ENCODE assay signal across 15 cellular contexts in genomic region chr5:154476343-154477213, GRCh38. TPM values are rescaled to one million over a fixed set of nuclear protein-coding genes. Genes with fewer than 3 reads are reported as not detected.
A peak's percentile ranks its signal among the peaks of the same experiment; 100 is the strongest.
DNase-seq lines count a peak whose midpoint lies in the region; ATAC-seq and TF ChIP-seq lines count a peak whose summit lies in the region.
"Had no signal": no experiment of that assay in that cellular context is flagged by ENCODE, and none has a peak within 500 bp of the region (broad histone marks: within the 10 kb centered on the region; RNA-seq: fewer than 3 reads in every experiment).

No MANE protein-coding gene starts in this region.

- no peak overlapping the region for H3K9ac ChIP-seq in endodermal cell (ENCODE audit: extremely low read depth, low read length, poor library complexity, severe bottlenecking)

- H3K27me3 ChIP-seq in endodermal cell (ENCODE audit: control insufficient read depth, insufficient read depth, low read length, poor library complexity, severe bottlenecking) = peaks cover 100% of the 10 kb centered on the region
- peaks cover 0 to 100% (median 68%) of the 10 kb centered on the region in 3 donors for H3K27me3 ChIP-seq in psoas muscle (ENCODE audit: insufficient read depth in 3 of 3, low read length in 2 of 3)
- H3K27me3 ChIP-seq in aorta (ENCODE audit: control insufficient read depth in 1 of 2, insufficient read depth in 2 of 2, low read length in 1 of 2) = peaks cover 0 to 2% of the 10 kb centered on the region in 2 donors

- TF ChIP-seq CTCF in endodermal cell (conservative IDR thresholded peaks at IDR 0.05) (no peak), psoas muscle (IDR thresholded peaks at IDR 0.05) (no peak)

- 2 to 5% methylated on average over 16 to 39 of the region's 39 CpGs for WGBS in endodermal cell (ENCODE audit: insufficient coverage in 1 of 2, insufficient read length in 1 of 2), 2 experiments
- 6 to 9% (median 7%) methylated on average over 39 of the region's 39 CpGs for WGBS in psoas muscle, 3 donors
- WGBS in aorta, 2 donors = 11 to 13% methylated on average over 36 to 39 of the region's 39 CpGs

- intact Hi-C loops in psoas muscle (cut with DNase I) = loop anchor here in 1 of 2 donors (10.0 kb wide), 1 partner anchor 468 kb away; the partner anchor contains the start of gene MRPL22
- intact Hi-C loops in aorta (cut with DNase I) = no loop called here

- DNase-seq in activated T-cell treated with anti-CD3 and anti-CD28 coated beads, Interleukin-2, amount 50 U/mL, for 24 hours = peak; percentile 47
- DNase-seq in activated T-cell treated with anti-CD3 and anti-CD28 coated beads, Interleukin-2, amount 50 U/mL, for 1 hour = no peak
- DNase-seq in HEK293T (ENCODE audit: extremely low spot score) (no peak), endodermal cell (peak; percentile 76), psoas muscle (no peak), aorta (no peak), GOT3 (lab: John Stamatoyannopoulos, UW) (no peak), NCI-H2107 (lab: John Stamatoyannopoulos, UW) (no peak)
- DNase-seq: esophagus squamous epithelium; Karpas-422; NCI-H345; SHP77; stimulated activated CD4-positive, alpha-beta T cell treated with anti-CD3 and anti-CD28 coated beads, Interleukin-2, amount 100 ng/mL, for 24 hours had no signal

- H3K4me3 Mint-ChIP-seq in activated T-cell treated with anti-CD3 and anti-CD28 coated beads, Interleukin-2, amount 50 U/mL, for 24 hours = peak overlapping the region; percentile 24
- H3K4me3 Mint-ChIP-seq in endodermal cell = peak overlapping the region; percentile 40

- peaks cover 62% of the 10 kb centered on the region for H3K4me1 Mint-ChIP-seq in activated T-cell treated with anti-CD3 and anti-CD28 coated beads, Interleukin-2, amount 50 U/mL, for 24 hours (ENCODE audit: low read depth)
- H3K4me1 Mint-ChIP-seq in endodermal cell = peaks cover 49% of the 10 kb centered on the region

- peak overlapping the region; percentile 42 for H3K27ac Mint-ChIP-seq in activated T-cell treated with anti-CD3 and anti-CD28 coated beads, Interleukin-2, amount 50 U/mL, for 24 hours
- no peak overlapping the region for H3K27ac Mint-ChIP-seq in endodermal cell

- H3K4me1 ChIP-seq in endodermal cell (ENCODE audit: control insufficient read depth, insufficient read depth, low read length) (peaks cover 4% of the 10 kb centered on the region), psoas muscle (peaks cover 52% of the 10 kb centered on the region), aorta (ENCODE audit: control insufficient read depth in 1 of 2, insufficient read depth in 2 of 2, low read length in 2 of 2) (no peaks in the 10 kb centered on the region)

- H3K27ac ChIP-seq in endodermal cell (ENCODE audit: low read depth, low read length) (no peak overlapping the region), psoas muscle (no peak overlapping the region), aorta (ENCODE audit: low read depth in 1 of 2, low read length in 2 of 2) (no peak overlapping the region)
- H3K27ac ChIP-seq: esophagus squamous epithelium had no signal

- H3K4me3 ChIP-seq in endodermal cell (ENCODE audit: low read length) (peak overlapping the region; percentile 76), psoas muscle (peak overlapping the region; percentile 11), aorta (ENCODE audit: low read length in 2 of 2) (no peak overlapping the region)

- H3K27me3 Mint-ChIP-seq in activated T-cell treated with anti-CD3 and anti-CD28 coated beads, Interleukin-2, amount 50 U/mL, for 24 hours = peaks cover 95% of the 10 kb centered on the region
- peaks cover 100% of the 10 kb centered on the region for H3K27me3 Mint-ChIP-seq in endodermal cell (ENCODE audit: insufficient read depth)

- POLR2A ChIA-PET in HEK293T (lab: Yijun Ruan, JAX) = interaction anchor here (0.8 to 1.9 kb wide), 7 partner anchors 8 to 106 kb away, joined by 3 to 6 read pairs (median 3); no protein-coding TSS in a partner anchor

- no peaks in the 10 kb centered on the region for H3K9me3 Mint-ChIP-seq in activated T-cell treated with anti-CD3 and anti-CD28 coated beads, Interleukin-2, amount 50 U/mL, for 24 hours
- no peaks in the 10 kb centered on the region for H3K9me3 Mint-ChIP-seq in endodermal cell

- ATAC-seq in psoas muscle = no peak
- ATAC-seq in aorta (ENCODE audit: low FRiP score) = no peak

- H3K36me3 ChIP-seq in endodermal cell (ENCODE audit: control insufficient read depth, insufficient read depth, low read length) (no peaks in the 10 kb centered on the region), psoas muscle (ENCODE audit: insufficient read depth in 1 of 2, low read depth in 1 of 2) (no peaks in the 10 kb centered on the region), aorta (ENCODE audit: control insufficient read depth in 1 of 2, insufficient read depth in 2 of 2, low read length in 1 of 2) (no peaks in the 10 kb centered on the region)
- H3K36me3 ChIP-seq: esophagus squamous epithelium had no signal

- H3K9me3 ChIP-seq in endodermal cell (ENCODE audit: control insufficient read depth, low read length) (no peaks in the 10 kb centered on the region), psoas muscle (no peaks in the 10 kb centered on the region), aorta (ENCODE audit: control insufficient read depth, low read length) (no peaks in the 10 kb centered on the region)
- H3K9me3 ChIP-seq: esophagus squamous epithelium had no signal

- CTCF ChIA-PET in HEK293T (lab: Yijun Ruan, JAX) = interaction anchor here (1.1 kb wide), 1 partner anchor 13 kb away, joined by 4 read pairs; no protein-coding TSS in a partner anchor

- H3K36me3 Mint-ChIP-seq in activated T-cell treated with anti-CD3 and anti-CD28 coated beads, Interleukin-2, amount 50 U/mL, for 24 hours (ENCODE audit: low read depth) = no peaks in the 10 kb centered on the region
- H3K36me3 Mint-ChIP-seq in endodermal cell (ENCODE audit: low read depth) = no peaks in the 10 kb centered on the region

TF ChIP-seq in HEK293T, 16 proteins besides CTCF, POLR2A, EP300 and RAD21:
- TF ChIP-seq HDGF (IDR thresholded peaks at IDR 0.05; ENCODE audit: borderline replicate concordance) = no peak
- TF ChIP-seq FOXA1 (IDR thresholded peaks at IDR 0.05) = no peak
- TF ChIP-seq NFRKB (IDR thresholded peaks at IDR 0.05) = no peak
- TF ChIP-seq TARDBP (IDR thresholded peaks at IDR 0.05) = no peak
- peak; percentile 45 for TF ChIP-seq L3MBTL2 (conservative IDR thresholded peaks at IDR 0.05)
TF ChIP-seq in HEK293T: peak in this region for 1.

RNA-seq across cellular contexts. Expression of gene HAND1, which starts 1.4 kb away (rescaled TPM):
- not detected for total RNA-seq in endodermal cell
- polyA plus RNA-seq in endodermal cell (2013, experiment 1 of 2) = 4.8 TPM
- polyA plus RNA-seq in endodermal cell (2013, experiment 2 of 2) = 3.4 TPM
- not detected for total RNA-seq in psoas muscle
- polyA plus RNA-seq in psoas muscle = not detected
- total RNA-seq in aorta = not detected
- not detected for polyA plus RNA-seq in aorta
- total RNA-seq: esophagus squamous epithelium, kidney epithelial cell, subcutaneous adipose tissue had no signal

RNA-seq across cellular contexts. Expression of gene SAP30L, which starts 30.8 kb away (rescaled TPM):
- total RNA-seq in endodermal cell (10 to 100 TPM; 27.7 to 40.3 TPM), psoas muscle (10 to 100 TPM; 22.7 to 35.7 (median 29.8) TPM), aorta (10 to 100 TPM; 40.5 to 43.4 TPM)
- 43.4 TPM for polyA plus RNA-seq in endodermal cell (2013, experiment 1 of 2)
- 44.9 TPM for polyA plus RNA-seq in endodermal cell (2013, experiment 2 of 2)
- polyA plus RNA-seq in psoas muscle (10 to 100 TPM in 2 of 3 donors, 1 to 10 TPM in 1; 9.2 to 31.5 (median 11.3) TPM), aorta (10 to 100 TPM; 26.7 to 28.8 TPM)

Comparison
In these comparisons a context has a peak if more than half of its experiments do, and no peak if none do; other contexts are left out.
1. DNase-seq: peak in activated T-cell treated with anti-CD3 and anti-CD28 coated beads, Interleukin-2, amount 50 U/mL, for 24 hours (single experiment) and endodermal cell (single experiment); none in activated T-cell treated with anti-CD3 and anti-CD28 coated beads, Interleukin-2, amount 50 U/mL, for 1 hour (single experiment), HEK293T (single experiment), psoas muscle (0 of 2), aorta (0 of 2), GOT3 (single experiment) and NCI-H2107 (single experiment).
2. H3K4me3 ChIP-seq: peak in endodermal cell (single experiment) and psoas muscle (single experiment); none in aorta (0 of 2).